24 cellular contexts compared by ENCODE assay signal in genomic region chr6:155378724-155379123, GRCh38.
"Had no signal": no experiment of that assay in that cellular context is flagged by ENCODE, and none has a peak within 500 bp of the region (broad histone marks: within the 10 kb centered on the region; RNA-seq: fewer than 3 reads in every experiment).

No MANE protein-coding gene starts in this region.

- DNase-seq: activated B cell treated with CpG ODN at 0.5 μM for 24 hours; activated CD8-positive, alpha-beta memory T cell treated with anti-CD3 and anti-CD28 coated beads for 24 hours; activated effector memory CD4-positive, alpha-beta T cell treated with Interleukin-2 at 50 U/mL for 16 hours; activated naive CD4-positive, alpha-beta T cell treated with Interleukin-2 at 50 U/mL for 16 hours; activated naive CD8-positive, alpha-beta T cell treated with anti-CD3 and anti-CD28 coated beads for 36 hours; adrenal gland; aorta; body of pancreas; dermis blood vessel endothelial cell; effector CD4-positive, alpha-beta T cell; esophagus squamous epithelium; glutamatergic neuron; left lung; lower lobe of right lung; mesendoderm; mucosa of descending colon; ovary; right lobe of liver; stimulated activated CD4-positive, alpha-beta T cell treated with anti-CD3 and anti-CD28 coated beads, Interleukin-4, amount 100 ng/mL, for 1 hour; stimulated activated naive CD8-positive, alpha-beta T cell treated with anti-CD3 and anti-CD28 coated beads, Interleukin-15, Interleukin-2, amounts not matched to agents 100 U/mL and 50 U/mL, for 24 hours; testis; transverse colon had no signal

- H3K27me3 ChIP-seq: adrenal gland, body of pancreas, esophagus squamous epithelium, left lung, ovary, right lobe of liver, testis, transverse colon had no signal

- H3K36me3 ChIP-seq: adrenal gland, esophagus squamous epithelium, left lung, lower lobe of right lung, ovary, right lobe of liver, transverse colon had no signal

- H3K27ac ChIP-seq: adrenal gland, body of pancreas, epithelial cell of prostate, esophagus squamous epithelium, left lung, lower lobe of right lung, ovary, right lobe of liver, testis, transverse colon had no signal

- ATAC-seq: body of pancreas; left lung; lower lobe of right lung; mucosa of descending colon; natural killer cell treated with Interleukin-12 subunit alpha and Interleukin-12 subunit beta and Interleukin-15 and Interleukin-18, amount 100 ng/mL, for 72 hours; right lobe of liver; stimulated activated naive CD8-positive, alpha-beta T cell treated with anti-CD3 and anti-CD28 coated beads, Interleukin-15, Interleukin-2, amounts not matched to agents 100 U/mL and 50 U/mL, for 24 hours had no signal

- H3K4me3 ChIP-seq: adrenal gland, body of pancreas, esophagus squamous epithelium, left lung, lower lobe of right lung, mucosa of descending colon, ovary, right lobe of liver, testis, transverse colon had no signal

- H3K4me1 ChIP-seq: adrenal gland, body of pancreas, esophagus squamous epithelium, left lung, lower lobe of right lung, right lobe of liver, testis, transverse colon had no signal

- H3K9me3 ChIP-seq: adrenal gland, body of pancreas, esophagus squamous epithelium, left lung, lower lobe of right lung, mucosa of descending colon, ovary, right lobe of liver, testis, transverse colon had no signal
